Comparison of ENCODE assay signal across 2 cellular contexts in the genomic region with DNA sequence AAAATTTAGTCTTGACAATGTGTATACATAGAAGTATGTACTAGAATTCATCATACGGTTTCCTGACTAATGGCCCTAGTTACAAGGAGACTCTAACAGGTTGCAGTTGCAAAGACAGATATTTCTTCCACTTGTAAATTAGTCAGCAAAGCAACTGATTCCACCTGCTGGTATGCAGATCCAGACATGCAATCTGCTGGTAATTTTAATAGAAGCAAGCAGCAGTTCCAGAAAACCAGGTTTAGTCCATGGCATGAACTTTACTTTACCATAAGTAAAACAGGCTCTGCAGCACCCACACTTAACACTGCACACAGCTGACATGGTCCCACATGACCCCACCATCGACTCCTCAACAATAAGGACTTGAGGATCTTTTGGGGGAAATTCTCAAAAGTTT.
TF ChIP-seq lines count a peak whose summit lies in the region.

No MANE protein-coding gene starts in this region.

TF ChIP-seq in HCT116, 20 proteins besides CTCF, POLR2A, EP300 and RAD21 (continued from another document):
- no peak for TF ChIP-seq CBX3 (IDR thresholded peaks at IDR 0.05; ENCODE audit: low read depth)
- TF ChIP-seq POLR2AphosphoS5 (IDR thresholded peaks at IDR 0.05; ENCODE audit: low read depth, low read length) = no peak

TF ChIP-seq in K562, 482 proteins besides CTCF, POLR2A, EP300 and RAD21:
- 0 out of 2 replicates have a peak, but pooled peaks have one; percentile 17 for TF ChIP-seq HMBOX1 (IDR thresholded peaks at IDR 0.05)
- TF ChIP-seq, protein P1, sequence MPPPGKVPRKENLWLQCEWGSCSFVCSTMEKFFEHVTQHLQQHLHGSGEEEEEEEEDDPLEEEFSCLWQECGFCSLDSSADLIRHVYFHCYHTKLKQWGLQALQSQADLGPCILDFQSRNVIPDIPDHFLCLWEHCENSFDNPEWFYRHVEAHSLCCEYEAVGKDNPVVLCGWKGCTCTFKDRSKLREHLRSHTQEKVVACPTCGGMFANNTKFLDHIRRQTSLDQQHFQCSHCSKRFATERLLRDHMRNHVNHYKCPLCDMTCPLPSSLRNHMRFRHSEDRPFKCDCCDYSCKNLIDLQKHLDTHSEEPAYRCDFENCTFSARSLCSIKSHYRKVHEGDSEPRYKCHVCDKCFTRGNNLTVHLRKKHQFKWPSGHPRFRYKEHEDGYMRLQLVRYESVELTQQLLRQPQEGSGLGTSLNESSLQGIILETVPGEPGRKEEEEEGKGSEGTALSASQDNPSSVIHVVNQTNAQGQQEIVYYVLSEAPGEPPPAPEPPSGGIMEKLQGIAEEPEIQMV (tag; conservative IDR thresholded peaks at IDR 0.05; ENCODE audit: low read depth) = no peak
TF ChIP-seq in K562: peak in this region for 1.
